8 cellular contexts compared by ENCODE assay signal in the genomic region with DNA sequence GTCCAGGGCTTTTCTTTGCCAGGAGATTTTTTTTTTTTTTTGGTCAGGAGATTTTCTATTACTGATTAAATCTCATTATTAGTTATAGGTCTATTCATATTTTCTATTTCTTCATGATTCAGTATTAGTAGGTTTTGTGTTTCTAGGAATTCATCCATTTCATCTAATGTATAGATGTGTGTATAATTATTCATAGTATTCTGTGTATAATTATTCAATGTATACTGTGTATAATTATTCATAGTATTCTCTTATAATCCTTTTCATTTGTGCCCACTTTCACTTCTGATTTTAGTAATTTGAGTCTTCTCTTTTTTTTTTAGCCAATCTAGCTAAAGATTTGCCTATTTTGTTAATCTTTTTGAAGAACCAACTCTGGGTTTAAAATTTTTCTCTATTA. TPM values are rescaled to one million over a fixed set of nuclear protein-coding genes. Genes with fewer than 3 reads are reported as not detected.
"Had no signal": no experiment of that assay in that cellular context is flagged by ENCODE, and none has a peak within 500 bp of the region (broad histone marks: within the 10 kb centered on the region; RNA-seq: fewer than 3 reads in every experiment).

No MANE protein-coding gene starts in this region.

- H3K4me3 ChIP-seq: GM12878 had no signal

- ATAC-seq: GM12878 had no signal

- FAIRE-seq: GM12878, GM12891, GM12892, GM18507, GM19239 had no signal

- DNase-seq: GDM1, GF-D8 had no signal

RNA-seq across cellular contexts. Expression of gene CNR2, which starts 34.2 kb away (rescaled TPM):
- total RNA-seq: G401 had no signal
